In the genomic region with DNA sequence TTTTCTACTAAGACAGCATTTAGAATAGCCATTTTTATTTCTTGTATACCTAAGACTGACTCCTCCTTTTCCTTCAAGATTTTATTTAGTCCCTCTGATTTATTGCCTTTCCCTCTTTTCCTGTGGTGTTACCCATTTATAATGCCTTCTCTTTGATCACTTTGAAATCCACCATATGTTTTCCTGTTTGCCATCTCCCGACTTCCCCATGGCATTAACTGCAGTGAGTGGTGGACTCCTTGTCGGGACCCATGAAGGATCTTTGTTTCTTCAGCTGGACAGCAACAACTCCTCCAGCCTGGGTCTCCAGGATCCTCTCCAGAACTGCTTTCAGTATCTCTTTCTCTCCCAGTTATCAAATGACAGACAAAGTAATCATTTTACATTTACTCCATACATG, we compare ENCODE assay signal across 18 cellular contexts.
DNase-seq lines count a peak whose midpoint lies in the region; ATAC-seq and TF ChIP-seq lines count a peak whose summit lies in the region.
"Had no signal": no experiment of that assay in that cellular context is flagged by ENCODE, and none has a peak within 500 bp of the region (broad histone marks: within the 10 kb centered on the region; RNA-seq: fewer than 3 reads in every experiment).

No MANE protein-coding gene starts in this region.

- no peaks in the 10 kb centered on the region for H3K9me3 Mint-ChIP-seq in WTC11
- H3K9me3 Mint-ChIP-seq in mesothelial cell of epicardium = no peaks in the 10 kb centered on the region
- H3K9me3 Mint-ChIP-seq in stimulated activated naive CD8-positive, alpha-beta T cell treated with anti-CD3 and anti-CD28 coated beads, Interleukin-15, amount 100 ng/mL, for 72 hours = no peaks in the 10 kb centered on the region
- H3K9me3 Mint-ChIP-seq in activated naive CD4-positive, alpha-beta T cell treated with anti-CD3 and anti-CD28 coated beads, Interleukin-2, amount 50 U/mL, for 72 hours = no peaks in the 10 kb centered on the region

- no peak for ATAC-seq in WTC11
- ATAC-seq in GM21381 (IDR thresholded peaks at IDR 0.05; ENCODE audit: unreplicated experiment) = no peak
- ATAC-seq in stimulated activated naive CD8-positive, alpha-beta T cell treated with anti-CD3 and anti-CD28 coated beads, Interleukin-15, amount 100 ng/mL, for 72 hours = no peak
- no peak for ATAC-seq in activated naive CD4-positive, alpha-beta T cell treated with anti-CD3 and anti-CD28 coated beads, Interleukin-2, amount 50 U/mL, for 72 hours

- H3K27ac Mint-ChIP-seq in WTC11 (peak overlapping the region; percentile 82), mesothelial cell of epicardium (peak overlapping the region; percentile 42)
- H3K27ac Mint-ChIP-seq in stimulated activated naive CD8-positive, alpha-beta T cell treated with anti-CD3 and anti-CD28 coated beads, Interleukin-15, amount 100 ng/mL, for 72 hours = no peak overlapping the region
- H3K27ac Mint-ChIP-seq in activated naive CD4-positive, alpha-beta T cell treated with anti-CD3 and anti-CD28 coated beads, Interleukin-2, amount 50 U/mL, for 72 hours = no peak overlapping the region

- H3K36me3 Mint-ChIP-seq in WTC11 (no peaks in the 10 kb centered on the region), mesothelial cell of epicardium (peaks cover 7% of the 10 kb centered on the region)
- no peaks in the 10 kb centered on the region for H3K36me3 Mint-ChIP-seq in activated naive CD4-positive, alpha-beta T cell treated with anti-CD3 and anti-CD28 coated beads, Interleukin-2, amount 50 U/mL, for 72 hours

- peak; percentile 62 for DNase-seq in NCI-H2227 treated with DMSO at 0.1 percent for 48 hours (lab: John Stamatoyannopoulos, UW)
- DNase-seq in NCI-H2227 (lab: John Stamatoyannopoulos, UW; ENCODE audit: unreplicated experiment) = no peak
- DNase-seq in WTC11 (ENCODE audit: low spot score) = no peak
- DNase-seq in mesothelial cell of epicardium (ENCODE audit: low spot score in 2 of 2, unreplicated experiment in 2 of 2) = no peak
- no peak for DNase-seq in stimulated activated naive CD8-positive, alpha-beta T cell treated with anti-CD3 and anti-CD28 coated beads, Interleukin-15, amount 100 ng/mL, for 72 hours
- no peak for DNase-seq in activated naive CD4-positive, alpha-beta T cell treated with anti-CD3 and anti-CD28 coated beads, Interleukin-2, amount 50 U/mL, for 72 hours (ENCODE audit: low spot score in 2 of 2)
- DNase-seq: 8988T; AML-193; EL; GF-D8; H7; IMR-90; NCI-H1694; NCI-H510A; NK-92 treated with Interleukin-12 subunit alpha and Interleukin-12 subunit beta, amount 100 ng/mL, for 24 hours; SHP77 treated with DMSO at 0.1 percent for 48 hours; SW 1271 had no signal

- H3K27me3 Mint-ChIP-seq in WTC11 (ENCODE audit: low read depth) (no peaks in the 10 kb centered on the region), mesothelial cell of epicardium (ENCODE audit: low read depth) (no peaks in the 10 kb centered on the region)
- H3K27me3 Mint-ChIP-seq in stimulated activated naive CD8-positive, alpha-beta T cell treated with anti-CD3 and anti-CD28 coated beads, Interleukin-15, amount 100 ng/mL, for 72 hours = no peaks in the 10 kb centered on the region

- TF ChIP-seq CTCF in WTC11 (IDR thresholded peaks at IDR 0.05) = no peak
- TF ChIP-seq CTCF in mesothelial cell of epicardium (IDR thresholded peaks at IDR 0.05; ENCODE audit: unreplicated experiment) = no peak

- POLR2A ChIA-PET in WTC11 (lab: Charles Lee) = no interaction called here

- CTCF ChIA-PET in WTC11 (lab: Charles Lee) = interaction anchor here (1.4 kb wide), 1 partner anchor 244 kb away, joined by 4 read pairs; no protein-coding TSS in a partner anchor

- no peak overlapping the region for H3K4me3 Mint-ChIP-seq in WTC11
- no peak overlapping the region for H3K4me3 Mint-ChIP-seq in mesothelial cell of epicardium
- H3K4me3 Mint-ChIP-seq in stimulated activated naive CD8-positive, alpha-beta T cell treated with anti-CD3 and anti-CD28 coated beads, Interleukin-15, amount 100 ng/mL, for 72 hours = no peak overlapping the region

- H3K4me1 Mint-ChIP-seq in WTC11 = peaks cover 46% of the 10 kb centered on the region
- H3K4me1 Mint-ChIP-seq in mesothelial cell of epicardium = peaks cover 52% of the 10 kb centered on the region
- H3K4me1 Mint-ChIP-seq in stimulated activated naive CD8-positive, alpha-beta T cell treated with anti-CD3 and anti-CD28 coated beads, Interleukin-15, amount 100 ng/mL, for 72 hours = peaks cover 10% of the 10 kb centered on the region

TF ChIP-seq in WTC11, 78 proteins besides CTCF, POLR2A, EP300 and RAD21 (continues in another document):
- no peak for TF ChIP-seq CREB1 (CRISPR knock-in tag; IDR thresholded peaks at IDR 0.05)
- TF ChIP-seq, protein P1, sequence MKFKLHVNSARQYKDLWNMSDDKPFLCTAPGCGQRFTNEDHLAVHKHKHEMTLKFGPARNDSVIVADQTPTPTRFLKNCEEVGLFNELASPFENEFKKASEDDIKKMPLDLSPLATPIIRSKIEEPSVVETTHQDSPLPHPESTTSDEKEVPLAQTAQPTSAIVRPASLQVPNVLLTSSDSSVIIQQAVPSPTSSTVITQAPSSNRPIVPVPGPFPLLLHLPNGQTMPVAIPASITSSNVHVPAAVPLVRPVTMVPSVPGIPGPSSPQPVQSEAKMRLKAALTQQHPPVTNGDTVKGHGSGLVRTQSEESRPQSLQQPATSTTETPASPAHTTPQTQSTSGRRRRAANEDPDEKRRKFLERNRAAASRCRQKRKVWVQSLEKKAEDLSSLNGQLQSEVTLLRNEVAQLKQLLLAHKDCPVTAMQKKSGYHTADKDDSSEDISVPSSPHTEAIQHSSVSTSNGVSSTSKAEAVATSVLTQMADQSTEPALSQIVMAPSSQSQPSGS (CRISPR knock-in tag; IDR thresholded peaks at IDR 0.05; ENCODE audit: borderline replicate concordance, low read depth) = no peak
- TF ChIP-seq, protein P2, sequence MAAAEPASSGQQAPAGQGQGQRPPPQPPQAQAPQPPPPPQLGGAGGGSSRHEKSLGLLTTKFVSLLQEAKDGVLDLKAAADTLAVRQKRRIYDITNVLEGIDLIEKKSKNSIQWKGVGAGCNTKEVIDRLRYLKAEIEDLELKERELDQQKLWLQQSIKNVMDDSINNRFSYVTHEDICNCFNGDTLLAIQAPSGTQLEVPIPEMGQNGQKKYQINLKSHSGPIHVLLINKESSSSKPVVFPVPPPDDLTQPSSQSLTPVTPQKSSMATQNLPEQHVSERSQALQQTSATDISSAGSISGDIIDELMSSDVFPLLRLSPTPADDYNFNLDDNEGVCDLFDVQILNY (CRISPR knock-in tag; IDR thresholded peaks at IDR 0.05) = no peak
- TF ChIP-seq TEAD1 (CRISPR knock-in tag; IDR thresholded peaks at IDR 0.05) = no peak
- TF ChIP-seq, protein P3, sequence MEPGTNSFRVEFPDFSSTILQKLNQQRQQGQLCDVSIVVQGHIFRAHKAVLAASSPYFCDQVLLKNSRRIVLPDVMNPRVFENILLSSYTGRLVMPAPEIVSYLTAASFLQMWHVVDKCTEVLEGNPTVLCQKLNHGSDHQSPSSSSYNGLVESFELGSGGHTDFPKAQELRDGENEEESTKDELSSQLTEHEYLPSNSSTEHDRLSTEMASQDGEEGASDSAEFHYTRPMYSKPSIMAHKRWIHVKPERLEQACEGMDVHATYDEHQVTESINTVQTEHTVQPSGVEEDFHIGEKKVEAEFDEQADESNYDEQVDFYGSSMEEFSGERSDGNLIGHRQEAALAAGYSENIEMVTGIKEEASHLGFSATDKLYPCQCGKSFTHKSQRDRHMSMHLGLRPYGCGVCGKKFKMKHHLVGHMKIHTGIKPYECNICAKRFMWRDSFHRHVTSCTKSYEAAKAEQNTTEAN (CRISPR knock-in tag; IDR thresholded peaks at IDR 0.05) = no peak
- no peak for TF ChIP-seq ZNF671 (CRISPR knock-in tag; IDR thresholded peaks at IDR 0.05)
- TF ChIP-seq GRHL2 (CRISPR knock-in tag; IDR thresholded peaks at IDR 0.05; ENCODE audit: insufficient replicate concordance, severe bottlenecking) = no peak
- TF ChIP-seq GTF2I (CRISPR knock-in tag; conservative IDR thresholded peaks at IDR 0.05) = no peak
- TF ChIP-seq ZNF396 (CRISPR knock-in tag; IDR thresholded peaks at IDR 0.05; ENCODE audit: borderline replicate concordance) = no peak
- TF ChIP-seq TP53 (CRISPR knock-in tag; IDR thresholded peaks at IDR 0.05) = no peak
- no peak for TF ChIP-seq OVOL2 (CRISPR knock-in tag; IDR thresholded peaks at IDR 0.05; ENCODE audit: borderline replicate concordance)
- TF ChIP-seq, protein P4, sequence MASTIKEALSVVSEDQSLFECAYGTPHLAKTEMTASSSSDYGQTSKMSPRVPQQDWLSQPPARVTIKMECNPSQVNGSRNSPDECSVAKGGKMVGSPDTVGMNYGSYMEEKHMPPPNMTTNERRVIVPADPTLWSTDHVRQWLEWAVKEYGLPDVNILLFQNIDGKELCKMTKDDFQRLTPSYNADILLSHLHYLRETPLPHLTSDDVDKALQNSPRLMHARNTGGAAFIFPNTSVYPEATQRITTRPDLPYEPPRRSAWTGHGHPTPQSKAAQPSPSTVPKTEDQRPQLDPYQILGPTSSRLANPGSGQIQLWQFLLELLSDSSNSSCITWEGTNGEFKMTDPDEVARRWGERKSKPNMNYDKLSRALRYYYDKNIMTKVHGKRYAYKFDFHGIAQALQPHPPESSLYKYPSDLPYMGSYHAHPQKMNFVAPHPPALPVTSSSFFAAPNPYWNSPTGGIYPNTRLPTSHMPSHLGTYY (CRISPR knock-in tag; IDR thresholded peaks at IDR 0.05) = no peak

Comparison
In these comparisons a context has a peak if more than half of its experiments do, and no peak if none do; other contexts are left out.
1. H3K27ac Mint-ChIP-seq: peak in WTC11 (single experiment) and mesothelial cell of epicardium (single experiment); none in stimulated activated naive CD8-positive, alpha-beta T cell treated with anti-CD3 and anti-CD28 coated beads, Interleukin-15, amount 100 ng/mL, for 72 hours (0 of 2) and activated naive CD4-positive, alpha-beta T cell treated with anti-CD3 and anti-CD28 coated beads, Interleukin-2, amount 50 U/mL, for 72 hours (0 of 2).